13 cellular contexts compared by ENCODE assay signal in the genomic region with DNA sequence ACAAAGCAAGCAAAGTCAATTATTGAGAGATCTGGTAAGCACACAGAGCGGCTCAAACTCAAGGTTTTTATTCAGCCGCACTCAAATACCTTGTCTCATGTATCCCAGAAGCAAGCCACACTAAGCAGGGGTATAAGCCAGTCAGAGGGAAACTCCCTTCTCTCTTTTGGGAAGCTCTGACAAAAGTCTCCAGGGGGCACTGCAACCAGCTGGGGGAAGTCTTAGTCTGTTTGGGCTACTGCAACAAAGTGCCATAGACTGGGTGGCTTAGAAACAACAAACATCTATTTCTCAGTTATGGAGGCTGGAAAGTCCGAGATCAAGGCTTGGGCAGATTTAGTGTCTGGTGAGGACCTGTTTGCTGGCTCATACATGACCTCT.
DNase-seq lines count a peak whose midpoint lies in the region; ATAC-seq and TF ChIP-seq lines count a peak whose summit lies in the region.
"Had no signal": no experiment of that assay in that cellular context is flagged by ENCODE, and none has a peak within 500 bp of the region (broad histone marks: within the 10 kb centered on the region; RNA-seq: fewer than 3 reads in every experiment).

No MANE protein-coding gene starts in this region.

- peaks cover 8% of the 10 kb centered on the region for H3K4me1 ChIP-seq in left ventricle myocardium inferior
- peaks cover 27% of the 10 kb centered on the region for H3K4me1 ChIP-seq in RWPE2 (ENCODE audit: insufficient read depth, poor library complexity, severe bottlenecking)
- H3K4me1 ChIP-seq in hepatocyte (ENCODE audit: insufficient read depth): peaks cover 29% of the 10 kb centered on the region
- peaks cover 3% of the 10 kb centered on the region for H3K4me1 ChIP-seq in thymus (ENCODE audit: control insufficient read depth, insufficient read depth, low read length)
- H3K4me1 ChIP-seq: colonic mucosa had no signal

- ATAC-seq in left ventricle myocardium superior (no peak), RWPE2 (ENCODE audit: low read depth) (no peak), HG03025 (IDR thresholded peaks at IDR 0.05; ENCODE audit: low FRiP score, unreplicated experiment) (no peak)

- H4K20me1 ChIP-seq in hepatocyte (ENCODE audit: insufficient read depth, poor library complexity, severe bottlenecking): no peaks in the 10 kb centered on the region

- 80% methylated on average over 3 of the region's 3 CpGs for WGBS in hepatocyte (ENCODE audit: low lambda C conversion rate, missing lambda C conversion rate)
- WGBS in thymus: 97% methylated on average over 3 of the region's 3 CpGs

- no peak for DNase-seq in left ventricle myocardium inferior
- no peak for DNase-seq in left ventricle myocardium superior
- no peak for DNase-seq in RWPE2 (ENCODE audit: low spot score)
- DNase-seq in hepatocyte (ENCODE audit: low spot score): peak; percentile 26
- no peak for DNase-seq in NCI-H1048 (lab: John Stamatoyannopoulos, UW)
- no peak for DNase-seq in NCI-H345 (lab: John Stamatoyannopoulos, UW)
- DNase-seq: activated gamma-delta T cell; colonic mucosa; NCI-H1417 treated with DMSO at 0.1 percent for 48 hours; stimulated activated CD8-positive, alpha-beta memory T cell treated with anti-CD3 and anti-CD28 coated beads, Interleukin-4, amount 100 ng/mL, for 48 hours had no signal

- H2AFZ ChIP-seq in hepatocyte: no peak overlapping the region

- TF ChIP-seq CTCF in left ventricle myocardium inferior (IDR thresholded peaks at IDR 0.05; ENCODE audit: borderline replicate concordance): peak; percentile 9
- TF ChIP-seq CTCF in RWPE2 (IDR thresholded peaks at IDR 0.05; ENCODE audit: poor library complexity, severe bottlenecking): no peak
- TF ChIP-seq CTCF in hepatocyte (IDR thresholded peaks at IDR 0.05; ENCODE audit: poor library complexity): no peak

- no peaks in the 10 kb centered on the region for H3K9me2 ChIP-seq in hepatocyte (replicated peaks; ENCODE audit: insufficient read depth)

- H3K4me3 ChIP-seq in left ventricle myocardium inferior (no peak overlapping the region), RWPE2 (ENCODE audit: severe bottlenecking) (no peak overlapping the region), hepatocyte (no peak overlapping the region), thymus (ENCODE audit: low read length) (no peak overlapping the region)
- H3K4me3 ChIP-seq: colonic mucosa, skin epidermis had no signal

- H3K4me2 ChIP-seq in hepatocyte: no peak overlapping the region

- H3K9me3 ChIP-seq in left ventricle myocardium inferior (replicated peaks): no peaks in the 10 kb centered on the region
- no peaks in the 10 kb centered on the region for H3K9me3 ChIP-seq in RWPE2 (ENCODE audit: severe bottlenecking)
- no peaks in the 10 kb centered on the region for H3K9me3 ChIP-seq in hepatocyte (ENCODE audit: low read depth)
- no peaks in the 10 kb centered on the region for H3K9me3 ChIP-seq in thymus (ENCODE audit: control insufficient read depth)
- H3K9me3 ChIP-seq: colonic mucosa had no signal

- no peaks in the 10 kb centered on the region for H3K27me3 ChIP-seq in left ventricle myocardium inferior (ENCODE audit: low read depth)
- H3K27me3 ChIP-seq in RWPE2 (ENCODE audit: insufficient read depth, poor library complexity, severe bottlenecking): no peaks in the 10 kb centered on the region
- no peaks in the 10 kb centered on the region for H3K27me3 ChIP-seq in hepatocyte
- H3K27me3 ChIP-seq in thymus (ENCODE audit: control insufficient read depth, insufficient read depth): no peaks in the 10 kb centered on the region
- H3K27me3 ChIP-seq: colonic mucosa had no signal

- H3K36me3 ChIP-seq in left ventricle myocardium inferior (no peaks in the 10 kb centered on the region), RWPE2 (ENCODE audit: low read depth) (no peaks in the 10 kb centered on the region), hepatocyte (replicated peaks; ENCODE audit: insufficient read depth, low read depth) (no peaks in the 10 kb centered on the region), thymus (ENCODE audit: control insufficient read depth, insufficient read depth) (no peaks in the 10 kb centered on the region)
- H3K36me3 ChIP-seq: colonic mucosa had no signal

- intact Hi-C loops in left ventricle myocardium inferior (cut with micrococcal nuclease): no loop called here
- intact Hi-C loops in left ventricle myocardium superior (cut with micrococcal nuclease): no loop called here

- H3K27ac ChIP-seq in left ventricle myocardium inferior (replicated peaks): no peak overlapping the region
- peak overlapping the region; percentile 90 for H3K27ac ChIP-seq in RWPE2 (ENCODE audit: poor library complexity, severe bottlenecking)
- H3K27ac ChIP-seq in hepatocyte: peak overlapping the region; percentile 82
- H3K27ac ChIP-seq in thymus (ENCODE audit: low read depth): peak overlapping the region; percentile 2
- H3K27ac ChIP-seq: colonic mucosa had no signal

- no peaks in the 10 kb centered on the region for H3K79me2 ChIP-seq in hepatocyte
